In genomic region chr1:42845866-42846256, GRCh38 we compare ENCODE assay signal across 8 cellular contexts. TPM values are rescaled to one million over a fixed set of nuclear protein-coding genes. Genes with fewer than 3 reads are reported as not detected.
DNase-seq lines count a peak whose midpoint lies in the region; FAIRE-seq and TF ChIP-seq lines count a peak whose summit lies in the region.

No MANE protein-coding gene starts in this region.

- no peak overlapping the region for H3K27ac ChIP-seq in SU-DHL-6 (ENCODE audit: low read depth, low read length)
- peak overlapping the region in 1 of 2 donors; percentile 93 for H3K27ac ChIP-seq in right atrium auricular region
- H3K27ac ChIP-seq in small intestine (ENCODE audit: low read depth in 1 of 2, low read length in 1 of 2): no peak overlapping the region

- H3K4me3 ChIP-seq in GM12864 (ENCODE audit: low read depth, low read length) (peak overlapping the region; percentile 73), HFF-Myc (replicated peaks; ENCODE audit: low read depth, low read length) (peak overlapping the region; percentile 68), SU-DHL-6 (ENCODE audit: insufficient read depth, low read length, poor library complexity, severe bottlenecking) (peak overlapping the region; percentile 97), right atrium auricular region (peak overlapping the region; percentile 93 to 97), small intestine (ENCODE audit: low read depth in 1 of 2, low read length in 2 of 2) (peak overlapping the region; percentile 42 to 88)

- no peaks in the 10 kb centered on the region for H3K9me3 ChIP-seq in SU-DHL-6 (ENCODE audit: insufficient read depth, low read length)
- no peaks in the 10 kb centered on the region for H3K9me3 ChIP-seq in right atrium auricular region
- H3K9me3 ChIP-seq in small intestine (ENCODE audit: control insufficient read depth, low read depth): no peaks in the 10 kb centered on the region

- no peaks in the 10 kb centered on the region for H4K20me1 ChIP-seq in SU-DHL-6 (ENCODE audit: low read depth, low read length)

- H3F3A ChIP-seq in SU-DHL-6 (ENCODE audit: insufficient read depth): no peaks in the 10 kb centered on the region

- no peak for FAIRE-seq in small intestine (lab: Jason Lieb, UNC)

- TF ChIP-seq CTCF in GM12864 (IDR thresholded peaks at IDR 0.05; ENCODE audit: low read depth, low read length, missing control alignments): no peak
- no peak for TF ChIP-seq CTCF in HFF-Myc (IDR thresholded peaks at IDR 0.05; ENCODE audit: low read depth, low read length, missing control alignments)
- TF ChIP-seq CTCF in SU-DHL-6 (IDR thresholded peaks at IDR 0.05; ENCODE audit: insufficient read depth, low read length, poor library complexity, severe bottlenecking): no peak
- no peak for TF ChIP-seq CTCF in right atrium auricular region (IDR thresholded peaks at IDR 0.05)
- no peak for TF ChIP-seq CTCF in GM13976 (IDR thresholded peaks at IDR 0.05; ENCODE audit: borderline replicate concordance, control extremely low read depth, extremely low read depth, insufficient read depth, missing control alignments)

- H3K36me3 ChIP-seq in SU-DHL-6 (ENCODE audit: low read length) (no peaks in the 10 kb centered on the region; the same call in 1 of the 2 replicates), right atrium auricular region (peaks cover 8% of the 10 kb centered on the region), small intestine (ENCODE audit: control insufficient read depth in 2 of 2, insufficient read depth in 2 of 2, low read length in 2 of 2) (no peaks in the 10 kb centered on the region)

- H2AFZ ChIP-seq in SU-DHL-6 (ENCODE audit: low read depth, low read length, severe bottlenecking): peak overlapping the region; percentile 97

- H3K4me1 ChIP-seq in right atrium auricular region (peaks cover 0 to 25% of the 10 kb centered on the region in 2 donors), small intestine (ENCODE audit: control insufficient read depth in 2 of 2, insufficient read depth in 1 of 2, low read depth in 1 of 2, low read length in 1 of 2) (peaks cover 2% of the 10 kb centered on the region in 2 donors)

- peak overlapping the region; percentile 97 for H3K4me2 ChIP-seq in SU-DHL-6 (ENCODE audit: low read depth, low read length, poor library complexity, severe bottlenecking)

- no peaks in the 10 kb centered on the region for H3K9me2 ChIP-seq in SU-DHL-6 (replicated peaks; ENCODE audit: insufficient read depth, low read length)

- peak overlapping the region; percentile 87 for H3K9ac ChIP-seq in SU-DHL-6 (ENCODE audit: low read length)

- WGBS in small intestine, 3 donors: 8 to 18% (median 10%) methylated on average over 10 of the region's 10 CpGs

- H3K27me3 ChIP-seq in SU-DHL-6 (ENCODE audit: low read length): no peaks in the 10 kb centered on the region
- no peaks in the 10 kb centered on the region for H3K27me3 ChIP-seq in right atrium auricular region
- H3K27me3 ChIP-seq in small intestine (ENCODE audit: control insufficient read depth in 2 of 2, insufficient read depth in 2 of 2, low read length in 2 of 2): no peaks in the 10 kb centered on the region

- in situ Hi-C loops in GM13976 (cut with MboI; ENCODE audit: low sequenced_read_pairs, unreplicated experiment): no loop called here

- DNase-seq in GM12864 (ENCODE audit: low read depth) (no peak), HFF-Myc (ENCODE audit: extremely low read depth, low read depth) (no peak), right atrium auricular region (ENCODE audit: low spot score) (no peak), small intestine (no peak), AG08396 (ENCODE audit: low spot score) (no peak), GM13976 (ENCODE audit: low spot score) (no peak), ecto neural progenitor cell (ENCODE audit: low spot score) (no peak)

- H3K79me2 ChIP-seq in SU-DHL-6 (ENCODE audit: insufficient read depth, low read length): peaks cover 20% of the 10 kb centered on the region

RNA-seq across cellular contexts. Expression of gene ZNF691, which starts 0.6 kb away (rescaled TPM):
- total RNA-seq in right atrium auricular region: 10 to 100 TPM; 10.2 to 11.6 TPM
- 1 to 10 TPM; 5.4 to 6.7 (median 6.0) TPM for polyA plus RNA-seq in small intestine

RNA-seq across cellular contexts. Expression of gene SVBP, which starts 28.7 kb away (rescaled TPM):
- total RNA-seq in right atrium auricular region: 10 to 100 TPM; 14.5 to 22.1 TPM
- polyA plus RNA-seq in small intestine: 10 to 100 TPM; 17.7 to 28.1 (median 26.0) TPM

RNA-seq across cellular contexts. Expression of gene ERMAP, which starts 28.9 kb away (rescaled TPM):
- 1 to 10 TPM; 3.3 to 5.6 TPM for total RNA-seq in right atrium auricular region
- polyA plus RNA-seq in small intestine: 1 to 10 TPM; 3.8 to 7.4 (median 6.3) TPM
